ENCODE assay signal across 26 cellular contexts in genomic region chr5:36334315-36334714, GRCh38. TPM values are rescaled to one million over a fixed set of nuclear protein-coding genes. Genes with fewer than 3 reads are reported as not detected.
"Had no signal": no experiment of that assay in that cellular context is flagged by ENCODE, and none has a peak within 500 bp of the region (broad histone marks: within the 10 kb centered on the region; RNA-seq: fewer than 3 reads in every experiment).

No MANE protein-coding gene starts in this region.

- H3K9me3 ChIP-seq: esophagus squamous epithelium, gastroesophageal sphincter, heart left ventricle, left lung, ovary, psoas muscle, thoracic aorta, tibial nerve, upper lobe of right lung, uterus had no signal

- DNase-seq: cortex of kidney; effector memory CD8-positive, alpha-beta T cell; erythroblast; esophagus squamous epithelium; foreskin fibroblast; heart left ventricle; kidney; left lung; mesenchymal stem cell; naive thymus-derived CD4-positive, alpha-beta T cell; nephron progenitor cell; nucleus accumbens; ovary; posterior cingulate gyrus; psoas muscle; right cardiac atrium; small intestine; stimulated activated CD4-positive, alpha-beta T cell treated with anti-CD3 and anti-CD28 coated beads, Interleukin-15, amount 100 ng/mL, for 24 hours; stimulated activated CD4-positive, alpha-beta T cell treated with anti-CD3 and anti-CD28 coated beads, Interleukin-2, amount 100 ng/mL, for 48 hours; stimulated activated naive B cell treated with anti-CD40 and anti-IgM and Interleukin-4, amounts not matched to agents 10 μg/mL and 1 μg/mL and 100 μg/mL, for 72 hours; upper lobe of right lung; uterus had no signal

- H3K36me3 ChIP-seq: esophagus squamous epithelium, gastroesophageal sphincter, heart left ventricle, left lung, ovary, thoracic aorta, tibial nerve, upper lobe of right lung, uterus had no signal

- H3K4me3 ChIP-seq: esophagus squamous epithelium, gastroesophageal sphincter, heart left ventricle, hepatocyte, left lung, ovary, psoas muscle, thoracic aorta, tibial nerve, upper lobe of right lung, uterus had no signal

- H3K27me3 ChIP-seq: esophagus squamous epithelium, gastroesophageal sphincter, heart left ventricle, hepatocyte, left lung, ovary, tibial nerve, upper lobe of right lung, uterus had no signal

- H3K27ac ChIP-seq: esophagus squamous epithelium, gastroesophageal sphincter, heart left ventricle, hepatocyte, left lung, ovary, psoas muscle, thoracic aorta, tibial nerve, upper lobe of right lung had no signal

- H3K4me1 ChIP-seq: esophagus squamous epithelium, heart left ventricle, left lung, psoas muscle, tibial nerve, upper lobe of right lung, uterus had no signal

- ATAC-seq: effector memory CD8-positive, alpha-beta T cell; gastroesophageal sphincter; heart left ventricle; left lung; naive thymus-derived CD4-positive, alpha-beta T cell; psoas muscle; right cardiac atrium; stimulated activated naive B cell treated with anti-CD40 and anti-IgM and Interleukin-4, amounts not matched to agents 10 μg/mL and 1 μg/mL and 100 μg/mL, for 72 hours; upper lobe of right lung had no signal

RNA-seq across cellular contexts. Expression of gene RANBP3L, which starts 32.6 kb away (rescaled TPM):
- total RNA-seq: naive thymus-derived CD4-positive, alpha-beta T cell had no signal
- polyA plus RNA-seq: naive thymus-derived CD4-positive, alpha-beta T cell had no signal
